Comparison of ENCODE assay signal across 13 cellular contexts in the genomic region with DNA sequence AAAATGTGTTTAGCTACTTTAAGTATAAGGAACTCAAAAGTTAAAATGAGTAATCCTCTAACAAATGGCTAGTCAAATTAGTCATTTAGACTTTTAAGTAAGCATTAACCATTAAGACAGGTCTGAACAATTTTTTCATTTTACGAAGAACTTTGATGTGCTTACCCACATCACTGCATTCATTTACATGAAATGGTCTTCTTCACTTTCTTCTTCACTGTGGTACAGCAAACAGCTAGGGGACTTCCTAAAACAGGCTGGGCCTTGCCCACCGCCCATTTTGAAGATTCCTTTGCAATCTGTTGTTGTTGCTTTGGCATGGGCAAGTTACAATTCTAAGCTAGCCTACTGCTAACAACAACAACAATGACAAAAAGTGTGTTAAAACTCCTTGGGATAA.
DNase-seq lines count a peak whose midpoint lies in the region; ATAC-seq and TF ChIP-seq lines count a peak whose summit lies in the region.
"Had no signal": no experiment of that assay in that cellular context is flagged by ENCODE, and none has a peak within 500 bp of the region (broad histone marks: within the 10 kb centered on the region; RNA-seq: fewer than 3 reads in every experiment).

No MANE protein-coding gene starts in this region.

- no peaks in the 10 kb centered on the region for H3K27me3 ChIP-seq in CD4-positive, alpha-beta memory T cell (ENCODE audit: insufficient read depth, low read length)
- no peaks in the 10 kb centered on the region for H3K27me3 ChIP-seq in adrenal gland
- H3K27me3 ChIP-seq: cardiac muscle cell had no signal

- POLR2A ChIA-PET in CD4-positive, alpha-beta memory T cell (lab: Charles Lee; ENCODE audit: partially characterized antibody) = interaction anchor here (0.6 to 1.4 kb wide), 3 partner anchors 18 to 428 kb away, joined by 3 read pairs; a partner anchor contains a TSS

- H3K4me3 ChIP-seq in CD4-positive, alpha-beta memory T cell (ENCODE audit: low read length in 2 of 2) = no peak overlapping the region
- no peak overlapping the region for H3K4me3 ChIP-seq in adrenal gland
- H3K4me3 ChIP-seq: cardiac muscle cell had no signal

- TF ChIP-seq POLR2A in adrenal gland (IDR thresholded peaks at IDR 0.05) = no peak

- H3K27ac ChIP-seq in CD4-positive, alpha-beta memory T cell (ENCODE audit: low read depth, low read length) = no peak overlapping the region
- H3K27ac ChIP-seq in adrenal gland = peak overlapping the region in 1 of 5 donors; percentile 9
- H3K27ac ChIP-seq: cardiac muscle cell had no signal

- no peaks in the 10 kb centered on the region for H3K36me3 ChIP-seq in CD4-positive, alpha-beta memory T cell (ENCODE audit: insufficient read depth, low read length)
- no peaks in the 10 kb centered on the region for H3K36me3 ChIP-seq in adrenal gland (replicated peaks in 1 of 2)
- H3K36me3 ChIP-seq: cardiac muscle cell had no signal

- peaks cover 62% of the 10 kb centered on the region for H3K4me1 ChIP-seq in CD4-positive, alpha-beta memory T cell (ENCODE audit: insufficient read depth, low read length)
- H3K4me1 ChIP-seq in adrenal gland (replicated peaks in 1 of 2) = peaks cover 10 to 49% of the 10 kb centered on the region in 2 donors

- intact Hi-C loops in CD4-positive, alpha-beta memory T cell (cut with micrococcal nuclease) = no loop called here
- intact Hi-C loops in adrenal gland (cut with DNase I) = no loop called here

- H3K9me3 Mint-ChIP-seq in CD4-positive, alpha-beta memory T cell = no peaks in the 10 kb centered on the region
- H3K9me3 Mint-ChIP-seq in IgD-negative memory B cell = peaks cover 0 to 2% (median 0%) of the 10 kb centered on the region in 3 donors

- peak in 1 of 5 donors; percentile 16 for DNase-seq in CD4-positive, alpha-beta memory T cell
- DNase-seq in NCI-H2081 treated with DMSO at 0.1 percent for 48 hours (lab: John Stamatoyannopoulos, UW) (no peak), adrenal gland (no peak), left lobe of liver (ENCODE audit: low spot score) (no peak)
- DNase-seq: GF-D8; stimulated activated naive CD4-positive, alpha-beta T cell treated with Interleukin-2 at 50 U/mL for 16 hours; SW 1271 had no signal

- H3K27ac Mint-ChIP-seq in CD4-positive, alpha-beta memory T cell = peak overlapping the region in 6 of 7 donors; percentile 17 to 72 (median 50)
- peak overlapping the region; percentile 73 to 93 (median 85) for H3K27ac Mint-ChIP-seq in IgD-negative memory B cell
- H3K27ac Mint-ChIP-seq: CD14-positive monocyte had no signal

- H3K9me3 ChIP-seq in CD4-positive, alpha-beta memory T cell (ENCODE audit: control insufficient read depth in 1 of 2, low read length in 2 of 2) = no peaks in the 10 kb centered on the region
- H3K9me3 ChIP-seq in adrenal gland (replicated peaks in 1 of 3) = no peaks in the 10 kb centered on the region

- H3K4me1 Mint-ChIP-seq in CD4-positive, alpha-beta memory T cell = peaks cover 51 to 81% (median 61%) of the 10 kb centered on the region in 4 donors
- peaks cover 44 to 56% (median 56%) of the 10 kb centered on the region in 3 donors for H3K4me1 Mint-ChIP-seq in IgD-negative memory B cell

- peak overlapping the region in 3 of 8 donors; percentile 12 to 51 (median 27) for H3K4me3 Mint-ChIP-seq in CD4-positive, alpha-beta memory T cell
- H3K4me3 Mint-ChIP-seq in IgD-negative memory B cell = peak overlapping the region; percentile 12 to 78 (median 58)
- H3K4me3 Mint-ChIP-seq: CD14-positive monocyte had no signal

- H3K27me3 Mint-ChIP-seq in CD4-positive, alpha-beta memory T cell = no peaks in the 10 kb centered on the region
- H3K27me3 Mint-ChIP-seq in IgD-negative memory B cell = no peaks in the 10 kb centered on the region

- 82 to 91% (median 89%) methylated on average over 2 of the region's 2 CpGs for WGBS in adrenal gland, 4 donors

- H3K36me3 Mint-ChIP-seq in CD4-positive, alpha-beta memory T cell = peaks cover 9 to 31% of the 10 kb centered on the region in 2 donors
- H3K36me3 Mint-ChIP-seq in IgD-negative memory B cell = peaks cover under 1% of the 10 kb centered on the region

- TF ChIP-seq CTCF in adrenal gland (IDR thresholded peaks at IDR 0.05) = no peak

- CTCF ChIA-PET in CD4-positive, alpha-beta memory T cell (lab: Charles Lee; ENCODE audit: partially characterized antibody) = interaction anchor here (0.8 to 1.1 kb wide), 3 partner anchors 10 to 89 kb away, joined by 3 read pairs; no protein-coding TSS in a partner anchor

- ATAC-seq in GM18520 (IDR thresholded peaks at IDR 0.05; ENCODE audit: unreplicated experiment) (peak; percentile 29), esophagus mucosa (peak; percentile 33), HG02763 (IDR thresholded peaks at IDR 0.05; ENCODE audit: unreplicated experiment) (no peak), left lobe of liver (no peak)

Comparison
In these comparisons a context has a peak if more than half of its experiments do, and no peak if none do; other contexts are left out.
1. ATAC-seq: peak in GM18520 (single experiment) and esophagus mucosa (single experiment); none in HG02763 (single experiment) and left lobe of liver (single experiment).